1 cellular context compared by ENCODE assay signal in the genomic region with DNA sequence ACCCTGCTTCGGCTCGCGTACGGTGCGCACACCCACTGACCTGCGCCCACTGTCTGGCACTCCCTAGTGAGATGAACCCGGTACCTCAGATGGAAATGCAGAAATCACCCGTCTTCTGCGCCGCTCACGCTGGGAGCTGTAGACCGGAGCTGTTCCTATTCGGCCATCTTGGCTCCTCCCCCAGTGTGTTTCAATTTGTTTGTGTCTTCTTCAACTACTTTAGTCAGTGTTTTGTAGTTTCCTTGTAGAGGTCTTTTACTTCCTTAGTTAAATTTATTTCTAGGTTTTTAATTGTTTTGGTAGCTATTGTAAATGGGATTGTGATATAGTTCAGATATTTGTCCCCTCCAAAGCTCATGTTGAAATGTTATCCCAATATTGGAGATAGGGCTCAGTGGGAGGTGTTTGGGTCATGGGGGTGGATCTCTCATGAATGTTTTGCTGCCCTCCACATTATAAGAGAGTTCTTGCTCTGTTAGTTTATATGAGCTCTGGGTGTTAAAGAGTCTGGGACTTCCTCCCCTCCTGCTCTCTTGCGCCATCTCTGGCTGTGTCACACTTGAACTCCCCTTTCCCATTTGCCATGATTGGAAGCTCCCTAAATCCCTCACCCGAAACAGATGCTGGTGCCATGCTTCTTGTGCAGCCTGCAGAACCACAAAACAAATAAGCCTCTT.
TF ChIP-seq lines count a peak whose summit lies in the region.

No MANE protein-coding gene starts in this region.

TF ChIP-seq in H1, 55 proteins besides CTCF, POLR2A, EP300 and RAD21 (continued from another document):
- TF ChIP-seq, protein P1, sequence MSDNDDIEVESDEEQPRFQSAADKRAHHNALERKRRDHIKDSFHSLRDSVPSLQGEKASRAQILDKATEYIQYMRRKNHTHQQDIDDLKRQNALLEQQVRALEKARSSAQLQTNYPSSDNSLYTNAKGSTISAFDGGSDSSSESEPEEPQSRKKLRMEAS (IDR thresholded peaks at IDR 0.05) = 0 out of 2 replicates have a peak, but pooled peaks have one; percentile 43
- TF ChIP-seq CEBPB (IDR thresholded peaks at IDR 0.05; ENCODE audit: low read depth, low read length) (peak; percentile 52; the same call in 1 of the 2 replicates), YY1 (IDR thresholded peaks at IDR 0.05; ENCODE audit: low read depth, low read length) (0 out of 2 replicates have a peak, but pooled peaks have one; percentile 46)
